9 cellular contexts compared by ENCODE assay signal in genomic region chr14:64970776-64971451, GRCh38. TPM values are rescaled to one million over a fixed set of nuclear protein-coding genes. Genes with fewer than 3 reads are reported as not detected.
DNase-seq lines count a peak whose midpoint lies in the region; ATAC-seq lines count a peak whose summit lies in the region.
"Had no signal": no experiment of that assay in that cellular context is flagged by ENCODE, and none has a peak within 500 bp of the region (broad histone marks: within the 10 kb centered on the region; RNA-seq: fewer than 3 reads in every experiment).

No MANE protein-coding gene starts in this region.

- H3K27me3 Mint-ChIP-seq in T-helper 1 cell treated with Interleukin-12 subunit alpha and Interleukin-12 subunit beta and Interleukin-4 antibody, amounts not matched to agents 30 μg/mL and 1 μg/mL, for 36 hours (ENCODE audit: low read depth), result peaks cover 14% of the 10 kb centered on the region
- H3K27me3 Mint-ChIP-seq in activated CD4-positive, alpha-beta memory T cell treated with anti-CD3 and anti-CD28 coated beads for 36 hours, result no peaks in the 10 kb centered on the region
- H3K27me3 Mint-ChIP-seq in stimulated activated naive B cell treated with anti-CD40 and anti-IgM and Interleukin-4, amounts not matched to agents 10 μg/mL and 1 μg/mL and 100 μg/mL, for 72 hours, result peaks cover 18 to 19% of the 10 kb centered on the region in 2 donors

- no peak for ATAC-seq in stimulated activated naive B cell treated with anti-CD40 and anti-IgM and Interleukin-4, amounts not matched to agents 10 μg/mL and 1 μg/mL and 100 μg/mL, for 72 hours (replicated peaks)
- no peak for ATAC-seq in HG03039 (IDR thresholded peaks at IDR 0.05; ENCODE audit: unreplicated experiment)
- no peak for ATAC-seq in HG03520 (IDR thresholded peaks at IDR 0.05; ENCODE audit: unreplicated experiment)

- H3K27ac Mint-ChIP-seq in T-helper 1 cell treated with Interleukin-12 subunit alpha and Interleukin-12 subunit beta and Interleukin-4 antibody, amounts not matched to agents 30 μg/mL and 1 μg/mL, for 36 hours, result no peak overlapping the region
- H3K27ac Mint-ChIP-seq in activated CD4-positive, alpha-beta memory T cell treated with anti-CD3 and anti-CD28 coated beads for 36 hours, result no peak overlapping the region
- H3K27ac Mint-ChIP-seq in stimulated activated naive B cell treated with anti-CD40 and anti-IgM and Interleukin-4, amounts not matched to agents 10 μg/mL and 1 μg/mL and 100 μg/mL, for 72 hours, result peak overlapping the region; percentile 14

- H3K36me3 Mint-ChIP-seq in T-helper 1 cell treated with Interleukin-12 subunit alpha and Interleukin-12 subunit beta and Interleukin-4 antibody, amounts not matched to agents 30 μg/mL and 1 μg/mL, for 36 hours (ENCODE audit: low read depth), result no peaks in the 10 kb centered on the region
- no peaks in the 10 kb centered on the region for H3K36me3 Mint-ChIP-seq in activated CD4-positive, alpha-beta memory T cell treated with anti-CD3 and anti-CD28 coated beads for 36 hours
- peaks cover 2 to 3% of the 10 kb centered on the region in 2 donors for H3K36me3 Mint-ChIP-seq in stimulated activated naive B cell treated with anti-CD40 and anti-IgM and Interleukin-4, amounts not matched to agents 10 μg/mL and 1 μg/mL and 100 μg/mL, for 72 hours

- peak overlapping the region; percentile 61; the same call in 1 of the 2 replicates for H3K9ac ChIP-seq in iPS-20b (ENCODE audit: low read depth, low read length)

- CTCF ChIA-PET in activated CD4-positive, alpha-beta memory T cell treated with anti-CD3 and anti-CD28 coated beads for 36 hours (lab: Charles Lee), result interaction anchor here (1.0 to 1.4 kb wide), 2 partner anchors 16 to 49 kb away, joined by 4 to 6 read pairs; partner anchors contain the start of gene FNTB

- peak overlapping the region; percentile 72 for H3K4me3 Mint-ChIP-seq in T-helper 1 cell treated with Interleukin-12 subunit alpha and Interleukin-12 subunit beta and Interleukin-4 antibody, amounts not matched to agents 30 μg/mL and 1 μg/mL, for 36 hours
- H3K4me3 Mint-ChIP-seq in activated CD4-positive, alpha-beta memory T cell treated with anti-CD3 and anti-CD28 coated beads for 36 hours, result peak overlapping the region; percentile 72
- H3K4me3 Mint-ChIP-seq in stimulated activated naive B cell treated with anti-CD40 and anti-IgM and Interleukin-4, amounts not matched to agents 10 μg/mL and 1 μg/mL and 100 μg/mL, for 72 hours, result peak overlapping the region; percentile 56 to 68

- DNase-seq in T-helper 1 cell (no peak), cerebellum (ENCODE audit: low spot score) (no peak)
- no peak for DNase-seq in activated CD4-positive, alpha-beta memory T cell treated with anti-CD3 and anti-CD28 coated beads for 36 hours
- no peak for DNase-seq in stimulated activated naive B cell treated with anti-CD40 and anti-IgM and Interleukin-4, amounts not matched to agents 10 μg/mL and 1 μg/mL and 100 μg/mL, for 72 hours

- POLR2A ChIA-PET in activated CD4-positive, alpha-beta memory T cell treated with anti-CD3 and anti-CD28 coated beads for 36 hours (lab: Charles Lee), result interaction anchor here (0.5 to 1.4 kb wide), 3 partner anchors 16 to 466 kb away, joined by 3 to 4 read pairs (median 3); partner anchors contain the start of genes CHURC1 and FNTB

- intact Hi-C loops in activated CD4-positive, alpha-beta memory T cell treated with anti-CD3 and anti-CD28 coated beads for 36 hours (cut with micrococcal nuclease), result no loop called here

- H3K4me3 ChIP-seq in iPS-20b (ENCODE audit: low read length), result peak overlapping the region; percentile 80; the same call in 1 of the 2 replicates

- no peak overlapping the region for H3K27ac ChIP-seq in iPS-20b (ENCODE audit: low read length)

- H3K4me1 ChIP-seq in iPS-20b (ENCODE audit: insufficient read depth, low read length), result peaks cover 32% of the 10 kb centered on the region

- H3K27me3 ChIP-seq in iPS-20b (ENCODE audit: insufficient read depth, low read length), result peaks cover 30% of the 10 kb centered on the region

- no peaks in the 10 kb centered on the region for H3K9me3 ChIP-seq in iPS-20b (ENCODE audit: insufficient read depth, low read depth, low read length)

- H3K9me3 Mint-ChIP-seq in T-helper 1 cell treated with Interleukin-12 subunit alpha and Interleukin-12 subunit beta and Interleukin-4 antibody, amounts not matched to agents 30 μg/mL and 1 μg/mL, for 36 hours, result no peaks in the 10 kb centered on the region
- H3K9me3 Mint-ChIP-seq in activated CD4-positive, alpha-beta memory T cell treated with anti-CD3 and anti-CD28 coated beads for 36 hours, result no peaks in the 10 kb centered on the region
- H3K9me3 Mint-ChIP-seq in stimulated activated naive B cell treated with anti-CD40 and anti-IgM and Interleukin-4, amounts not matched to agents 10 μg/mL and 1 μg/mL and 100 μg/mL, for 72 hours, result no peaks in the 10 kb centered on the region

- H3K36me3 ChIP-seq in iPS-20b (ENCODE audit: insufficient read depth, low read depth, low read length), result peaks cover 8% of the 10 kb centered on the region; the same call in 1 of the 2 replicates

- peaks cover 2% of the 10 kb centered on the region for H3K4me1 Mint-ChIP-seq in T-helper 1 cell treated with Interleukin-12 subunit alpha and Interleukin-12 subunit beta and Interleukin-4 antibody, amounts not matched to agents 30 μg/mL and 1 μg/mL, for 36 hours (ENCODE audit: low read depth)
- H3K4me1 Mint-ChIP-seq in activated CD4-positive, alpha-beta memory T cell treated with anti-CD3 and anti-CD28 coated beads for 36 hours (ENCODE audit: low read depth), result peaks cover 5% of the 10 kb centered on the region
- peaks cover 5 to 14% of the 10 kb centered on the region in 2 donors for H3K4me1 Mint-ChIP-seq in stimulated activated naive B cell treated with anti-CD40 and anti-IgM and Interleukin-4, amounts not matched to agents 10 μg/mL and 1 μg/mL and 100 μg/mL, for 72 hours

RNA-seq across cellular contexts. Expression of gene RAB15, which starts 1.2 kb away (rescaled TPM):
- 1 to 10 TPM; 4.8 to 5.3 TPM for total RNA-seq in activated CD4-positive, alpha-beta memory T cell treated with anti-CD3 and anti-CD28 coated beads for 36 hours
- total RNA-seq in cerebellum, result 27.3 TPM
- total RNA-seq: bronchial epithelial cell had no signal

RNA-seq across cellular contexts. Expression of gene FNTB, which starts 15.8 kb away (rescaled TPM):
- 10 to 100 TPM in 1 of 2 experiments, 1 to 10 TPM in 1; 8.8 to 12.3 TPM for total RNA-seq in activated CD4-positive, alpha-beta memory T cell treated with anti-CD3 and anti-CD28 coated beads for 36 hours
- total RNA-seq in cerebellum, result 17.7 TPM

RNA-seq across cellular contexts. Expression of gene GPX2, which starts 28.4 kb away (rescaled TPM):
- not detected for total RNA-seq in activated CD4-positive, alpha-beta memory T cell treated with anti-CD3 and anti-CD28 coated beads for 36 hours
- not detected for total RNA-seq in cerebellum

RNA-seq across cellular contexts. Expression of gene CHURC1, which starts 56.7 kb away (rescaled TPM):
- total RNA-seq in activated CD4-positive, alpha-beta memory T cell treated with anti-CD3 and anti-CD28 coated beads for 36 hours, result 10 to 100 TPM; 61.7 to 62.6 TPM
- total RNA-seq in cerebellum, result 43.0 TPM
